In the genomic region with DNA sequence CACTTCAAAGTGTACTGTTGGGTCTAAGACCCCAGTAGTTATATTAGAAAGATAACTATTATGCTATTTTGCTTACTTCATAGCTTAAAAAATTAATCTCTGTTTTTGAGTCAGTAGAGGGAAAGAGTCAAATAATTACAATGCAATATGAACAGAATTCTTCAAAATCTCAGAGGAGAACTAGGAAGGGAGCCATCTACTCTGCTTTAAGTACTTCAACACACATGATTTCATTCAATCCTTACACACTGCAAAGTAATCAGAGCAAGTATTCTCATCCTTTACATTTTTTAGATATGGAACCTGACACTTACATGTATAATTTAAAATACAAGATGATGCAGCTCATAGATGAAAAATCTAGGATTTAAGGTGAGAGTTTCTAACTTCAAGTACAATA, we compare ENCODE assay signal across 11 cellular contexts.
"Had no signal": no experiment of that assay in that cellular context is flagged by ENCODE, and none has a peak within 500 bp of the region (broad histone marks: within the 10 kb centered on the region; RNA-seq: fewer than 3 reads in every experiment).

No MANE protein-coding gene starts in this region.

- H3K9me3 ChIP-seq: suprapubic skin had no signal

- H3K4me3 ChIP-seq: skin epidermis, suprapubic skin had no signal

- DNase-seq: activated CD4-positive, alpha-beta T cell treated with anti-CD3 and anti-CD28 coated beads, Interleukin-2, amount 50 U/mL, for 4 hours; activated gamma-delta T cell; foreskin keratinocyte; glutamatergic neuron; kidney; stimulated activated CD4-positive, alpha-beta T cell treated with anti-CD3 and anti-CD28 coated beads, Interleukin-15, amount 100 ng/mL, for 24 hours; stimulated activated CD4-positive, alpha-beta T cell treated with anti-CD3 and anti-CD28 coated beads, Interleukin-2, amount 100 ng/mL, for 48 hours had no signal

- H3K27me3 ChIP-seq: foreskin keratinocyte, suprapubic skin had no signal

- ATAC-seq: activated naive CD4-positive, alpha-beta T cell treated with anti-CD3 and anti-CD28 coated beads, Interleukin-2, amount 50 U/mL, for 72 hours; foreskin keratinocyte; natural killer cell treated with Interleukin-12 subunit alpha and Interleukin-12 subunit beta and Interleukin-15 and Interleukin-18, amount 100 ng/mL, for 72 hours had no signal

- H3K27ac ChIP-seq: foreskin keratinocyte, skin epidermis, suprapubic skin had no signal

- H3K36me3 ChIP-seq: suprapubic skin had no signal
